ENCODE assay signal across 18 cellular contexts in the genomic region with DNA sequence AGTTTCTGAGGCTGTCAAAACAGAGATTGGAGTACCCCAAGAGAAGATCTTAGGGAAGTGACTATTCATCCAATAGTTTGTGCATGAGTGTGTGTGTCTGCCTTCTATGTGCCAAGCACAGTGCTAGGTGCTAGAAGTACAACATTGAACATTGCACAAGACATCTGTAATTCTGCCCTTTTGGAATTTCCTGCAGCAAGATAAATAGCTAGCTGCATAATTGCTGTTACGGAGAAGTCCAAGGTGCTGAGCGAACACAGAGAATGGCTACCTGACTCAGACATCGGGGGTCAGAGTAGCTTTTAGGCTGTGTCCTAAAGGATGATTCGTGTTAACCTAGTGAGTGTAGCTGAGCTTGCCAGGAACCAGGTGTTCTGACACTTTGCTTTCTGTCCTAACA. TPM values are rescaled to one million over a fixed set of nuclear protein-coding genes. Genes with fewer than 3 reads are reported as not detected.
DNase-seq lines count a peak whose midpoint lies in the region; ATAC-seq and TF ChIP-seq lines count a peak whose summit lies in the region.
"Had no signal": no experiment of that assay in that cellular context is flagged by ENCODE, and none has a peak within 500 bp of the region (broad histone marks: within the 10 kb centered on the region; RNA-seq: fewer than 3 reads in every experiment).

No MANE protein-coding gene starts in this region.

- H3K4me1 ChIP-seq in breast epithelium, result no peaks in the 10 kb centered on the region
- H3K4me1 ChIP-seq: Caco-2, Peyer's patch had no signal

- H3K9me3 Mint-ChIP-seq in MCF 10A (ENCODE audit: unreplicated experiment) (no peaks in the 10 kb centered on the region), progenitor cell of endocrine pancreas (ENCODE audit: low read depth) (no peaks in the 10 kb centered on the region)
- H3K9me3 Mint-ChIP-seq: H9 had no signal

- intact Hi-C loops in MCF 10A (cut with micrococcal nuclease), result no loop called here
- intact Hi-C loops in breast epithelium (cut with DNase I; ENCODE audit: low total_unique reads), result no loop called here

- H3K27me3 Mint-ChIP-seq in MCF 10A (ENCODE audit: insufficient read depth, unreplicated experiment), result no peaks in the 10 kb centered on the region
- peaks cover 22% of the 10 kb centered on the region for H3K27me3 Mint-ChIP-seq in progenitor cell of endocrine pancreas

- H3K27ac Mint-ChIP-seq in MCF 10A (ENCODE audit: low read depth, unreplicated experiment), result no peak overlapping the region
- no peak overlapping the region for H3K27ac Mint-ChIP-seq in progenitor cell of endocrine pancreas
- H3K27ac Mint-ChIP-seq: H9, IgD-negative memory B cell had no signal

- BruUV-seq in MCF 10A (replicated peaks; lab: Mats Ljungman, UMichigan), result no TSS peak

- H3K4me1 Mint-ChIP-seq in MCF 10A (ENCODE audit: insufficient read depth, unreplicated experiment) (peaks cover 19% of the 10 kb centered on the region), progenitor cell of endocrine pancreas (ENCODE audit: low read depth) (no peaks in the 10 kb centered on the region)
- H3K4me1 Mint-ChIP-seq: IgD-negative memory B cell had no signal

- H3K4me3 Mint-ChIP-seq in MCF 10A (ENCODE audit: unreplicated experiment) (no peak overlapping the region), progenitor cell of endocrine pancreas (ENCODE audit: low read depth) (no peak overlapping the region)
- H3K4me3 Mint-ChIP-seq: H9, IgD-negative memory B cell had no signal

- CTCF ChIA-PET in MCF 10A (lab: Yijun Ruan, JAX), result no interaction called here

- no peaks in the 10 kb centered on the region for H3K27me3 ChIP-seq in breast epithelium
- H3K27me3 ChIP-seq: Peyer's patch had no signal

- DNase-seq in MCF 10A (ENCODE audit: unreplicated experiment) (peak; percentile 24), breast epithelium (ENCODE audit: low spot score in 2 of 2) (no peak), choroid plexus epithelial cell (ENCODE audit: low read depth) (peak; percentile 55), kidney glomerular epithelial cell (lab: John Stamatoyannopoulos, UW) (peak; percentile 7), progenitor cell of endocrine pancreas (ENCODE audit: low spot score, unreplicated experiment) (no peak), SK-N-DZ (ENCODE audit: low spot score) (no peak)
- DNase-seq in activated CD4-positive, CD25-positive, alpha-beta regulatory T cell treated with anti-CD3 and anti-CD28 coated beads, Interleukin-2, amount 50 U/mL, for 72 hours, result no peak
- DNase-seq: AML-193, Caco-2, DMS53, H9, NCI-H146, NCI-H2081 treated with DMSO at 0.1 percent for 48 hours, NCI-H774, Peyer's patch, SHP77 had no signal

- no peak overlapping the region for H3K27ac ChIP-seq in breast epithelium
- H3K27ac ChIP-seq: Peyer's patch had no signal

- POLR2A ChIA-PET in MCF 10A (lab: Yijun Ruan, JAX), result no interaction called here

- no peaks in the 10 kb centered on the region for H3K36me3 ChIP-seq in breast epithelium
- H3K36me3 ChIP-seq: Peyer's patch had no signal

- peaks cover 2% of the 10 kb centered on the region for H3K36me3 Mint-ChIP-seq in MCF 10A (ENCODE audit: insufficient read depth, unreplicated experiment)
- no peaks in the 10 kb centered on the region for H3K36me3 Mint-ChIP-seq in progenitor cell of endocrine pancreas (ENCODE audit: insufficient read depth)
- H3K36me3 Mint-ChIP-seq: IgD-negative memory B cell had no signal

- H3K4me3 ChIP-seq in breast epithelium, result no peak overlapping the region
- H3K4me3 ChIP-seq in choroid plexus epithelial cell (ENCODE audit: low read depth, low read length), result no peak overlapping the region
- H3K4me3 ChIP-seq: Peyer's patch had no signal

- TF ChIP-seq POLR2A in breast epithelium (IDR thresholded peaks at IDR 0.05), result no peak

- no peak for TF ChIP-seq CTCF in MCF 10A (IDR thresholded peaks at IDR 0.05; ENCODE audit: unreplicated experiment)
- TF ChIP-seq CTCF in breast epithelium (IDR thresholded peaks at IDR 0.05), result no peak
- TF ChIP-seq CTCF in choroid plexus epithelial cell (conservative IDR thresholded peaks at IDR 0.05; ENCODE audit: low read depth, low read length), result no peak
- TF ChIP-seq CTCF in progenitor cell of endocrine pancreas (IDR thresholded peaks at IDR 0.05; ENCODE audit: unreplicated experiment), result no peak

- ATAC-seq in HG03108 (IDR thresholded peaks at IDR 0.05; ENCODE audit: unreplicated experiment), result no peak

- H3K9me3 ChIP-seq in breast epithelium, result no peaks in the 10 kb centered on the region
- H3K9me3 ChIP-seq: Caco-2, Peyer's patch had no signal

RNA-seq across cellular contexts. Expression of gene PAPPA, which starts 44.8 kb away (rescaled TPM):
- total RNA-seq in MCF 10A (2022) (6.1 and 7.0 TPM in 2 replicates), breast epithelium (1 to 10 TPM; 2.6 to 3.4 (median 3.4) TPM), progenitor cell of endocrine pancreas (0.33 and 0.36 TPM in 2 replicates)
- polyA plus RNA-seq in SK-N-DZ (2014; cell fraction: cytosol; rRNA removed), result not detected in 2 replicates
- polyA plus RNA-seq in SK-N-DZ (2014; cell fraction: nucleus; rRNA removed), result not detected in 2 replicates
- total RNA-seq: Caco-2 had no signal

Comparison
In these comparisons a context has a peak if more than half of its experiments do, and no peak if none do; other contexts are left out.
1. DNase-seq: peak in MCF 10A (single experiment), choroid plexus epithelial cell (single experiment) and kidney glomerular epithelial cell (single experiment); none in breast epithelium (0 of 2), progenitor cell of endocrine pancreas (single experiment), activated CD4-positive, CD25-positive, alpha-beta regulatory T cell treated with anti-CD3 and anti-CD28 coated beads, Interleukin-2, amount 50 U/mL, for 72 hours (single experiment) and SK-N-DZ (single experiment).